8 cellular contexts compared by ENCODE assay signal in the genomic region with DNA sequence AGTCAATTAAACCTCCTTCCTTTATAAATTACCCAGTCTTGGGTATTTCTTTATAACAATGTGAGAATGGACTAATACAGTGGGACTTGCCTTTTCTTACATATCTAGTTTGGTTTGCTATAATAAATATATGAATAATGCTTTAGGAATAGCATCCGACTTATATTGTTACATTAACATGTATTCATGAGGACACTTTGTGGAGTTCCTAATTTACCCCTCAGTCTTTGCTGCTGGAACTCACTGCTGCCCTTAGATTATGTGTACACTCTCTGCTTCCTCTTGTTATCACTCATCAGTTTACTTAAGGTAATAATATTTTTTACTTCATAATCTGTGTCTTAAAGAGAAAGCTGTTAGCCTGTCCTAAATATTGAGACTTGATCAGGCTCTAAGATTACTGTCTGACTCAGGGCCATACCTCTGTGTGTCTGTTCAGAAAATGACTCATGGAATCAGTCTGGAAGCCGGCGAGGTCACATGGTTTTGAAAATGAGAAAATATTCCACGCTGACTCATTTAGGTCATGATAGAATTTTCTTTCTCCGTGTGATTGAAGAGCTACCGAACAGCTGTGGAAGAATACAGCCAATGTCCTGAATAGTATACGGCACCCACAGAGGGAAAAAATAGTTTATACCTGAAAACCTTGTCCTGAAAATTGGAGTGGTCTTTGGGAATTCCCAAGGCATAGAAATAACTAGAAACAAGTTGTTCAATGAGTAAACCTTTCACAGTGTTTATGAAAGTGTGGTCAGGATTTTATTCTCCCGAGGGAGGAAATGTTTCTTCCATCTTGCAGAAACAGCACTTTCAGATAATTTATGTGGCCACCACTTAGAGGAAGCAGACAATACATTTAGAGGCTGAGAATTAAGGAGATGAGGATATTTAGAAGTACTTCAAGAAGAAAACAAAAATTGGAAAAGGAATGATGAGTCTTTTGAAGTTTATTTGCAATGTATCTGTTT.
DNase-seq lines count a peak whose midpoint lies in the region; ATAC-seq and TF ChIP-seq lines count a peak whose summit lies in the region.
"Had no signal": no experiment of that assay in that cellular context is flagged by ENCODE, and none has a peak within 500 bp of the region (broad histone marks: within the 10 kb centered on the region; RNA-seq: fewer than 3 reads in every experiment).

No MANE protein-coding gene starts in this region.

- H3K9me3 Mint-ChIP-seq in mesothelial cell of epicardium (peaks cover 3% of the 10 kb centered on the region), type B pancreatic cell (peaks cover 4% of the 10 kb centered on the region), nephron progenitor cell (no peaks in the 10 kb centered on the region)
- H3K9me3 Mint-ChIP-seq: activated B cell treated with CpG ODN at 0.5 μM for 24 hours had no signal

- no peaks in the 10 kb centered on the region for H3K27me3 Mint-ChIP-seq in mesothelial cell of epicardium (ENCODE audit: low read depth)
- no peaks in the 10 kb centered on the region for H3K27me3 Mint-ChIP-seq in type B pancreatic cell
- no peaks in the 10 kb centered on the region for H3K27me3 Mint-ChIP-seq in nephron progenitor cell (ENCODE audit: low read depth, poor library complexity)
- H3K27me3 Mint-ChIP-seq: activated B cell treated with CpG ODN at 0.5 μM for 24 hours had no signal

- DNase-seq in NCI-H460 (ENCODE audit: extremely low read depth, low read depth), result peak; percentile 69
- peak in 30 of 61 donors; percentile 2 to 84 (median 30) for DNase-seq in caudate nucleus (lab: John Stamatoyannopoulos, UW)
- no peak for DNase-seq in mesothelial cell of epicardium (ENCODE audit: low spot score in 2 of 2, unreplicated experiment in 2 of 2)
- no peak for DNase-seq in type B pancreatic cell (ENCODE audit: extremely low spot score, unreplicated experiment)
- DNase-seq in nephron progenitor cell, result no peak
- DNase-seq: activated B cell treated with CpG ODN at 0.5 μM for 24 hours had no signal

- H3K36me3 Mint-ChIP-seq in mesothelial cell of epicardium, result no peaks in the 10 kb centered on the region
- no peaks in the 10 kb centered on the region for H3K36me3 Mint-ChIP-seq in type B pancreatic cell
- no peaks in the 10 kb centered on the region for H3K36me3 Mint-ChIP-seq in nephron progenitor cell (ENCODE audit: low read depth)

- H3K4me1 Mint-ChIP-seq in mesothelial cell of epicardium, result peaks cover 16% of the 10 kb centered on the region
- H3K4me1 Mint-ChIP-seq in type B pancreatic cell (ENCODE audit: unreplicated experiment), result peaks cover 10% of the 10 kb centered on the region
- H3K4me1 Mint-ChIP-seq in nephron progenitor cell, result peaks cover 6% of the 10 kb centered on the region
- H3K4me1 Mint-ChIP-seq: activated B cell treated with CpG ODN at 0.5 μM for 24 hours had no signal

- H3K27ac ChIP-seq in caudate nucleus (ENCODE audit: low read depth, low read length), result peak overlapping the region; percentile 4

- no peak for TF ChIP-seq CTCF in mesothelial cell of epicardium (IDR thresholded peaks at IDR 0.05; ENCODE audit: unreplicated experiment)
- TF ChIP-seq CTCF in type B pancreatic cell (conservative IDR thresholded peaks at IDR 0.05), result no peak
- no peak for TF ChIP-seq CTCF in nephron progenitor cell (IDR thresholded peaks at IDR 0.05)

- ATAC-seq in GM18517 (IDR thresholded peaks at IDR 0.05; ENCODE audit: unreplicated experiment), result peak; percentile 82
- peak; percentile 87 for ATAC-seq in HG02571 (IDR thresholded peaks at IDR 0.05; ENCODE audit: unreplicated experiment)

- H3K27ac Mint-ChIP-seq in mesothelial cell of epicardium (peak overlapping the region; percentile 76), type B pancreatic cell (peak overlapping the region; percentile 4), nephron progenitor cell (no peak overlapping the region)
- H3K27ac Mint-ChIP-seq: activated B cell treated with CpG ODN at 0.5 μM for 24 hours had no signal

- peak overlapping the region; percentile 13 for H3K4me3 Mint-ChIP-seq in mesothelial cell of epicardium
- no peak overlapping the region for H3K4me3 Mint-ChIP-seq in type B pancreatic cell
- no peak overlapping the region for H3K4me3 Mint-ChIP-seq in nephron progenitor cell
- H3K4me3 Mint-ChIP-seq: activated B cell treated with CpG ODN at 0.5 μM for 24 hours had no signal
